ENCODE assay signal across 9 cellular contexts in the genomic region with DNA sequence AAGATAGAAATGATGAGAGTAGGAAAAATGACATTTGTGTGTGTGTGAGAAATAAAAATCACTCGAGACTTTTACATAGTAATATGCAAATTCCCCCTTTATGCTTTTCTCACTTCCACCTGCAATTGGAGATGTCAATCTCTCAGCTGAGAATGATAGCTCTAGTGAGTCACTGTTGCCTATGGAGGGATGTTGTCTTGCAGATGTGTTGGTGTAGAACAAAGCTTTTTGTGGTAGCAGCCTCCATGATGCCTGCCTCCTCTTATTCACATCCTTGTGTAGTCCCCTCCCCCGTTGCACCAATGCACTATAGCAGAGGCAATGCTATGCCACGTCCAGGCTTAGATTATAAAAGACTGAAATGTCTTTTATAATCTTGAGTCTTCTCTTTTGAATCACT. TPM values are rescaled to one million over a fixed set of nuclear protein-coding genes. Genes with fewer than 3 reads are reported as not detected.
DNase-seq lines count a peak whose midpoint lies in the region; ATAC-seq and TF ChIP-seq lines count a peak whose summit lies in the region.
"Had no signal": no experiment of that assay in that cellular context is flagged by ENCODE, and none has a peak within 500 bp of the region (broad histone marks: within the 10 kb centered on the region; RNA-seq: fewer than 3 reads in every experiment).

No MANE protein-coding gene starts in this region.

- intact Hi-C loops in MCF 10A (cut with micrococcal nuclease), result no loop called here
- intact Hi-C loops in natural killer cell (cut with micrococcal nuclease), result no loop called here

- H3K27me3 Mint-ChIP-seq in WTC11 (ENCODE audit: low read depth) (no peaks in the 10 kb centered on the region), MCF 10A (ENCODE audit: insufficient read depth, unreplicated experiment) (no peaks in the 10 kb centered on the region), natural killer cell (ENCODE audit: low read depth in 2 of 2) (peaks cover 10 to 15% of the 10 kb centered on the region in 2 donors)
- H3K27me3 Mint-ChIP-seq in effector memory CD8-positive, alpha-beta T cell, result peaks cover 8 to 16% of the 10 kb centered on the region in 2 donors

- POLR2A ChIA-PET in WTC11 (lab: Charles Lee) (no interaction called here), MCF 10A (lab: Yijun Ruan, JAX) (no interaction called here)

- H3K9me3 Mint-ChIP-seq in WTC11 (no peaks in the 10 kb centered on the region), MCF 10A (ENCODE audit: unreplicated experiment) (no peaks in the 10 kb centered on the region), natural killer cell (no peaks in the 10 kb centered on the region)
- H3K9me3 Mint-ChIP-seq in effector memory CD8-positive, alpha-beta T cell, result no peaks in the 10 kb centered on the region

- CTCF ChIA-PET in WTC11 (lab: Charles Lee), result no interaction called here
- CTCF ChIA-PET in MCF 10A (lab: Yijun Ruan, JAX), result no interaction called here

- peak; percentile 58 for ATAC-seq in GM18867 (IDR thresholded peaks at IDR 0.05; ENCODE audit: unreplicated experiment)
- peak; percentile 54 for ATAC-seq in HG02642 (IDR thresholded peaks at IDR 0.05; ENCODE audit: poor library complexity, unreplicated experiment)
- ATAC-seq in WTC11, result peak; percentile 50
- ATAC-seq in effector memory CD8-positive, alpha-beta T cell (replicated peaks), result no peak
- no peak for ATAC-seq in natural killer cell

- H3K4me3 Mint-ChIP-seq in WTC11 (no peak overlapping the region), MCF 10A (ENCODE audit: unreplicated experiment) (no peak overlapping the region), natural killer cell (no peak overlapping the region)
- no peak overlapping the region for H3K4me3 Mint-ChIP-seq in effector memory CD8-positive, alpha-beta T cell

- H3K4me1 Mint-ChIP-seq in WTC11 (peaks cover 10% of the 10 kb centered on the region), MCF 10A (ENCODE audit: insufficient read depth, unreplicated experiment) (no peaks in the 10 kb centered on the region), natural killer cell (no peaks in the 10 kb centered on the region)
- peaks cover 0 to 3% of the 10 kb centered on the region in 2 donors for H3K4me1 Mint-ChIP-seq in effector memory CD8-positive, alpha-beta T cell (ENCODE audit: low read depth in 2 of 2)

- no peak for TF ChIP-seq CTCF in WTC11 (IDR thresholded peaks at IDR 0.05)
- TF ChIP-seq CTCF in MCF 10A (IDR thresholded peaks at IDR 0.05; ENCODE audit: unreplicated experiment), result no peak
- no peak for TF ChIP-seq CTCF in natural killer cell (IDR thresholded peaks at IDR 0.05)

- no TSS peak for BruUV-seq in MCF 10A (replicated peaks; lab: Mats Ljungman, UMichigan)

- H3K27ac Mint-ChIP-seq in WTC11, result no peak overlapping the region
- no peak overlapping the region for H3K27ac Mint-ChIP-seq in MCF 10A (ENCODE audit: low read depth, unreplicated experiment)
- H3K27ac Mint-ChIP-seq in effector memory CD8-positive, alpha-beta T cell, result no peak overlapping the region
- H3K27ac Mint-ChIP-seq in natural killer cell, result no peak overlapping the region

- no peaks in the 10 kb centered on the region for H3K36me3 Mint-ChIP-seq in WTC11
- no peaks in the 10 kb centered on the region for H3K36me3 Mint-ChIP-seq in MCF 10A (ENCODE audit: insufficient read depth, unreplicated experiment)
- H3K36me3 Mint-ChIP-seq in effector memory CD8-positive, alpha-beta T cell (ENCODE audit: insufficient read depth), result no peaks in the 10 kb centered on the region
- H3K36me3 Mint-ChIP-seq in natural killer cell, result no peaks in the 10 kb centered on the region

- DNase-seq in WTC11 (ENCODE audit: low spot score), result no peak
- DNase-seq in stimulated activated CD4-positive, alpha-beta T cell treated with anti-CD3 and anti-CD28 coated beads, Interleukin-1b, Interleukin-23, amount 100 ng/mL, for 24 hours (ENCODE audit: low read depth in 4 of 4, low spot score in 1 of 4), result peak; percentile 11 to 36 (median 17)
- DNase-seq in MCF 10A (ENCODE audit: unreplicated experiment), result no peak
- no peak for DNase-seq in effector memory CD8-positive, alpha-beta T cell
- no peak for DNase-seq in dermis blood vessel endothelial cell
- DNase-seq in natural killer cell, result no peak
- DNase-seq: glutamatergic neuron had no signal

TF ChIP-seq in WTC11, 78 proteins besides CTCF, POLR2A, EP300 and RAD21 (continues in another document):
- TF ChIP-seq GRHL2 (CRISPR knock-in tag; IDR thresholded peaks at IDR 0.05; ENCODE audit: insufficient replicate concordance, severe bottlenecking) (no peak), FOXP1 (CRISPR knock-in tag; IDR thresholded peaks at IDR 0.05; ENCODE audit: borderline replicate concordance) (no peak), ATF1 (CRISPR knock-in tag; IDR thresholded peaks at IDR 0.05) (no peak), CBFB (CRISPR knock-in tag; IDR thresholded peaks at IDR 0.05; ENCODE audit: low read depth) (no peak), ZNF263 (CRISPR knock-in tag; IDR thresholded peaks at IDR 0.05; ENCODE audit: low read depth) (no peak), MAX (CRISPR knock-in tag; IDR thresholded peaks at IDR 0.05) (no peak), KAT7 (CRISPR knock-in tag; IDR thresholded peaks at IDR 0.05; ENCODE audit: borderline replicate concordance) (no peak), ZNF281 (CRISPR knock-in tag; IDR thresholded peaks at IDR 0.05) (no peak), OVOL2 (CRISPR knock-in tag; IDR thresholded peaks at IDR 0.05; ENCODE audit: borderline replicate concordance) (no peak), ZBTB21 (CRISPR knock-in tag; IDR thresholded peaks at IDR 0.05; ENCODE audit: borderline replicate concordance) (no peak), NFATC4 (CRISPR knock-in tag; IDR thresholded peaks at IDR 0.05) (no peak)
- TF ChIP-seq, protein P1, sequence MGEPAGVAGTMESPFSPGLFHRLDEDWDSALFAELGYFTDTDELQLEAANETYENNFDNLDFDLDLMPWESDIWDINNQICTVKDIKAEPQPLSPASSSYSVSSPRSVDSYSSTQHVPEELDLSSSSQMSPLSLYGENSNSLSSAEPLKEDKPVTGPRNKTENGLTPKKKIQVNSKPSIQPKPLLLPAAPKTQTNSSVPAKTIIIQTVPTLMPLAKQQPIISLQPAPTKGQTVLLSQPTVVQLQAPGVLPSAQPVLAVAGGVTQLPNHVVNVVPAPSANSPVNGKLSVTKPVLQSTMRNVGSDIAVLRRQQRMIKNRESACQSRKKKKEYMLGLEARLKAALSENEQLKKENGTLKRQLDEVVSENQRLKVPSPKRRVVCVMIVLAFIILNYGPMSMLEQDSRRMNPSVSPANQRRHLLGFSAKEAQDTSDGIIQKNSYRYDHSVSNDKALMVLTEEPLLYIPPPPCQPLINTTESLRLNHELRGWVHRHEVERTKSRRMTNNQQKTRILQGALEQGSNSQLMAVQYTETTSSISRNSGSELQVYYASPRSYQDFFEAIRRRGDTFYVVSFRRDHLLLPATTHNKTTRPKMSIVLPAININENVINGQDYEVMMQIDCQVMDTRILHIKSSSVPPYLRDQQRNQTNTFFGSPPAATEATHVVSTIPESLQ (CRISPR knock-in tag; IDR thresholded peaks at IDR 0.05), result no peak
- TF ChIP-seq, protein P2, sequence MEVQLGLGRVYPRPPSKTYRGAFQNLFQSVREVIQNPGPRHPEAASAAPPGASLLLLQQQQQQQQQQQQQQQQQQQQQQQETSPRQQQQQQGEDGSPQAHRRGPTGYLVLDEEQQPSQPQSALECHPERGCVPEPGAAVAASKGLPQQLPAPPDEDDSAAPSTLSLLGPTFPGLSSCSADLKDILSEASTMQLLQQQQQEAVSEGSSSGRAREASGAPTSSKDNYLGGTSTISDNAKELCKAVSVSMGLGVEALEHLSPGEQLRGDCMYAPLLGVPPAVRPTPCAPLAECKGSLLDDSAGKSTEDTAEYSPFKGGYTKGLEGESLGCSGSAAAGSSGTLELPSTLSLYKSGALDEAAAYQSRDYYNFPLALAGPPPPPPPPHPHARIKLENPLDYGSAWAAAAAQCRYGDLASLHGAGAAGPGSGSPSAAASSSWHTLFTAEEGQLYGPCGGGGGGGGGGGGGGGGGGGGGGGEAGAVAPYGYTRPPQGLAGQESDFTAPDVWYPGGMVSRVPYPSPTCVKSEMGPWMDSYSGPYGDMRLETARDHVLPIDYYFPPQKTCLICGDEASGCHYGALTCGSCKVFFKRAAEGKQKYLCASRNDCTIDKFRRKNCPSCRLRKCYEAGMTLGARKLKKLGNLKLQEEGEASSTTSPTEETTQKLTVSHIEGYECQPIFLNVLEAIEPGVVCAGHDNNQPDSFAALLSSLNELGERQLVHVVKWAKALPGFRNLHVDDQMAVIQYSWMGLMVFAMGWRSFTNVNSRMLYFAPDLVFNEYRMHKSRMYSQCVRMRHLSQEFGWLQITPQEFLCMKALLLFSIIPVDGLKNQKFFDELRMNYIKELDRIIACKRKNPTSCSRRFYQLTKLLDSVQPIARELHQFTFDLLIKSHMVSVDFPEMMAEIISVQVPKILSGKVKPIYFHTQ (CRISPR knock-in tag; IDR thresholded peaks at IDR 0.05), result no peak

RNA-seq across cellular contexts. Expression of gene SPAG6, which starts 33.8 kb away (rescaled TPM):
- total RNA-seq in WTC11 (2021), result 0.30 to 0.74 TPM in 2 of 3 replicates, not detected in the other
- not detected in 2 replicates for total RNA-seq in MCF 10A (2022)
- not detected in 2 replicates for total RNA-seq in dermis blood vessel endothelial cell
- total RNA-seq in natural killer cell, result under 1 TPM in 2 of 3 donors, not detected in 1; 0.35 to 0.79 TPM

RNA-seq across cellular contexts. Expression of gene BMI1, which starts 58.2 kb away (rescaled TPM):
- total RNA-seq in WTC11 (2021), result 3.4 to 4.0 TPM (median 4.0 TPM) in 3 replicates
- total RNA-seq in MCF 10A (2022), result 78.0 and 80.1 TPM in 2 replicates
- total RNA-seq in dermis blood vessel endothelial cell, result 40.1 and 49.4 TPM in 2 replicates
- total RNA-seq in natural killer cell, result 10 to 100 TPM; 60.5 to 69.8 (median 66.4) TPM

Comparison
In these comparisons a context has a peak if more than half of its experiments do, and no peak if none do; other contexts are left out.
1. ATAC-seq: peak in GM18867 (single experiment), HG02642 (single experiment) and WTC11 (single experiment); none in effector memory CD8-positive, alpha-beta T cell (single experiment) and natural killer cell (0 of 3).
2. DNase-seq: peak in stimulated activated CD4-positive, alpha-beta T cell treated with anti-CD3 and anti-CD28 coated beads, Interleukin-1b, Interleukin-23, amount 100 ng/mL, for 24 hours (4 of 4); none in WTC11 (single experiment), MCF 10A (single experiment), effector memory CD8-positive, alpha-beta T cell (0 of 3), dermis blood vessel endothelial cell (single experiment) and natural killer cell (single experiment).